2 cellular contexts compared by ENCODE assay signal in genomic region chr1:32465541-32466002, GRCh38.
TF ChIP-seq lines count a peak whose summit lies in the region.

No MANE protein-coding gene starts in this region.

TF ChIP-seq in HepG2, 621 proteins besides CTCF, POLR2A, EP300 and RAD21:
- TF ChIP-seq ZNF317 (CRISPR knock-in tag; IDR thresholded peaks at IDR 0.05): no peak

TF ChIP-seq in K562, 482 proteins besides CTCF, POLR2A, EP300 and RAD21:
- no peak for TF ChIP-seq MTF1 (CRISPR knock-in tag; IDR thresholded peaks at IDR 0.05; ENCODE audit: borderline replicate concordance)
- TF ChIP-seq EZH2 (IDR thresholded peaks at IDR 0.05; ENCODE audit: borderline replicate concordance, low read depth, low read length): 0 out of 2 replicates have a peak, but pooled peaks have one; percentile 13
